ENCODE assay signal across 21 cellular contexts in the genomic region with DNA sequence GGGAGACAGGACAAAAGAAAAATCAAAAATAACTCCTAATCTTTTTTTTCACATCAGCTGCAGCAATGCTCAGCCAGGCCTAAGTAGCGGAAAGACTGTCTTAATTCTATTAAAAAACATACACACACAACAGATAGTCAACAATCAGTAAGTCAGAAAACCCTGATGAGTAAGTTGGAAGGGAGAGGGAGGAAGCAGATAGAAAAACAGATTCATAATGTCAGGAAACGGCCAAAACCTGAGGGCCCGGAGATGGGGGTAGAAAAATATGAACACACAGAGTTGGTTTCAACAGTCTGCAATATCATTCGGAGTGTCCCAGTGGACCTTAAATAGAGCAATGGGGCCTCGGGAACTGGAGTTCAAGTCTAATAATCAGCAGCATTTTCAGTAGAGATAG. TPM values are rescaled to one million over a fixed set of nuclear protein-coding genes. Genes with fewer than 3 reads are reported as not detected.
DNase-seq lines count a peak whose midpoint lies in the region; ATAC-seq, FAIRE-seq and TF ChIP-seq lines count a peak whose summit lies in the region.
"Had no signal": no experiment of that assay in that cellular context is flagged by ENCODE, and none has a peak within 500 bp of the region (broad histone marks: within the 10 kb centered on the region; RNA-seq: fewer than 3 reads in every experiment).

No MANE protein-coding gene starts in this region.

- TF ChIP-seq POLR2A in heart left ventricle (IDR thresholded peaks at IDR 0.05): no peak
- no peak for TF ChIP-seq POLR2A in right lobe of liver (IDR thresholded peaks at IDR 0.05)
- no peak for TF ChIP-seq POLR2A in HepG2 (IDR thresholded peaks at IDR 0.05; ENCODE audit: insufficient read depth in 1 of 2, low read depth in 2 of 2, low read length in 2 of 2)

- CTCF ChIA-PET in HepG2 (lab: Yijun Ruan, JAX; ENCODE audit: low intra/inter-chr PET ratio, low total read pairs): no interaction called here

- no peaks in the 10 kb centered on the region for H3K27me3 ChIP-seq in heart left ventricle
- H3K27me3 ChIP-seq in right lobe of liver: no peaks in the 10 kb centered on the region
- H3K27me3 ChIP-seq in HepG2 (ENCODE audit: control insufficient read depth in 1 of 2, insufficient read depth in 2 of 2, low read length in 2 of 2): 0 out of 5 replicates have a peak, but pooled peaks cover 0 to 4% of the 10 kb centered on the region in 2 experiments
- H3K27me3 ChIP-seq: BLaER1 had no signal

- H3K9me3 Mint-ChIP-seq in glutamatergic neuron (ENCODE audit: unreplicated experiment): peaks cover 7% of the 10 kb centered on the region
- H3K9me3 Mint-ChIP-seq: GM23338 had no signal

- peak overlapping the region; percentile 81 for H3K27ac Mint-ChIP-seq in glutamatergic neuron (ENCODE audit: unreplicated experiment)
- H3K27ac Mint-ChIP-seq: CD14-positive monocyte; CD4-positive, alpha-beta memory T cell; GM23338 had no signal

- BruUV-seq in HepG2 (replicated peaks; lab: Mats Ljungman, UMichigan): no TSS peak

- peaks cover 4% of the 10 kb centered on the region for H3K36me3 Mint-ChIP-seq in glutamatergic neuron (ENCODE audit: unreplicated experiment)
- H3K36me3 Mint-ChIP-seq: CD14-positive monocyte; CD4-positive, alpha-beta memory T cell had no signal

- intact Hi-C loops in heart left ventricle (cut with DNase I): loop anchor here in 4 of 10 donors (5.0 to 10.0 kb wide), 2 partner anchors 46 to 62 kb away; no protein-coding TSS in a partner anchor
- intact Hi-C loops in left cardiac atrium (cut with DNase I): loop anchor here in 1 of 2 donors (10.0 kb wide), 1 partner anchor 48 kb away; no protein-coding TSS in a partner anchor
- intact Hi-C loops in right lobe of liver (cut with DNase I): no loop called here
- intact Hi-C loops in HepG2 (cut with micrococcal nuclease; ENCODE audit: unreplicated experiment): no loop called here

- H3K4me2 ChIP-seq in HepG2 (ENCODE audit: low read depth, low read length): no peak overlapping the region
- H3K4me2 ChIP-seq: BLaER1, GM23338 had no signal

- no peaks in the 10 kb centered on the region for H3K36me3 ChIP-seq in heart left ventricle
- H3K36me3 ChIP-seq in right lobe of liver: no peaks in the 10 kb centered on the region
- no peaks in the 10 kb centered on the region for H3K36me3 ChIP-seq in HepG2 (replicated peaks in 1 of 2; ENCODE audit: control insufficient read depth in 1 of 2, insufficient read depth in 2 of 2, low read length in 2 of 2)
- H3K36me3 ChIP-seq: BLaER1 had no signal

- H3K27ac ChIP-seq in heart left ventricle (peak overlapping the region in 7 of 12 donors; percentile 5 to 61 (median 46)), right lobe of liver (no peak overlapping the region), HepG2 (ENCODE audit: extremely low read length, insufficient read depth, low read length) (no peak overlapping the region)
- H3K27ac ChIP-seq: BLaER1, HL-60 had no signal

- no peaks in the 10 kb centered on the region for H3K27me3 Mint-ChIP-seq in glutamatergic neuron (ENCODE audit: unreplicated experiment)

- TF ChIP-seq RAD21 in HepG2 (CRISPR knock-in tag; IDR thresholded peaks at IDR 0.05): no peak

- POLR2A ChIA-PET in HepG2 (lab: Yijun Ruan, JAX): no interaction called here

- no peaks in the 10 kb centered on the region for H4K20me1 ChIP-seq in HepG2 (ENCODE audit: insufficient read depth, low read length)
- H4K20me1 ChIP-seq: BLaER1 had no signal

- DNase-seq in heart left ventricle: no peak
- no peak for DNase-seq in left cardiac atrium
- no peak for DNase-seq in right lobe of liver
- DNase-seq in HepG2 (ENCODE audit: low spot score): no peak
- no peak for DNase-seq in glutamatergic neuron
- DNase-seq in SKM-1 treated with dmso at 0.1 percent for 144 hours (lab: John Stamatoyannopoulos, UW; ENCODE audit: unreplicated experiment): no peak
- DNase-seq: 8988T; CD4-positive, alpha-beta memory T cell; DMS153; DMS79; GDM1; HCEC 1CT had no signal

- H2AFZ ChIP-seq in HepG2 (ENCODE audit: low read length): no peak overlapping the region
- H2AFZ ChIP-seq: GM23338 had no signal

- FAIRE-seq in HepG2 (lab: Jason Lieb, UNC): no peak
- FAIRE-seq: H54, HTR-8/SVneo had no signal

- no peaks in the 10 kb centered on the region for H3K79me2 ChIP-seq in HepG2 (ENCODE audit: insufficient read depth, low read length)

- ATAC-seq in heart left ventricle (no peak), left cardiac atrium (no peak), right lobe of liver (peak; percentile 26 to 49 (median 40)), HepG2 (no peak), HG03039 (IDR thresholded peaks at IDR 0.05; ENCODE audit: unreplicated experiment) (no peak)
- ATAC-seq: GM23338 had no signal

- no peak for TF ChIP-seq EP300 in HepG2 (IDR thresholded peaks at IDR 0.05; ENCODE audit: low read depth in 2 of 2, low read length in 2 of 2)
- no peak for TF ChIP-seq EP300 in HepG2 (CRISPR knock-in tag; IDR thresholded peaks at IDR 0.05; ENCODE audit: borderline replicate concordance)

- WGBS in heart left ventricle, 4 donors: 40 to 45% (median 43%) methylated on average over 5 of the region's 5 CpGs
- WGBS in right lobe of liver (ENCODE audit: insufficient coverage, low coverage, low lambda C conversion rate, missing lambda C conversion rate): 48% methylated on average over 5 of the region's 5 CpGs
- WGBS in HepG2 (ENCODE audit: low lambda C conversion rate): 39% methylated on average over 5 of the region's 5 CpGs

- H3K4me3 Mint-ChIP-seq in glutamatergic neuron (ENCODE audit: unreplicated experiment): peak overlapping the region; percentile 58
- H3K4me3 Mint-ChIP-seq: CD14-positive monocyte; CD4-positive, alpha-beta memory T cell; GM23338 had no signal

- no peak overlapping the region for H3K9ac ChIP-seq in HepG2 (ENCODE audit: insufficient read depth, low read depth, low read length)
- H3K9ac ChIP-seq: BLaER1 had no signal

- H3K4me3 ChIP-seq in heart left ventricle (no peak overlapping the region), right lobe of liver (no peak overlapping the region), HepG2 (replicated peaks in 1 of 3; ENCODE audit: insufficient read depth in 1 of 3, low read depth in 2 of 3, low read length in 3 of 3) (no peak overlapping the region)
- H3K4me3 ChIP-seq: BLaER1, GM23338 had no signal

- peaks cover 45% of the 10 kb centered on the region for H3K4me1 Mint-ChIP-seq in glutamatergic neuron (ENCODE audit: low read depth, unreplicated experiment)
- H3K4me1 Mint-ChIP-seq: CD14-positive monocyte had no signal

- in situ Hi-C loops in HepG2 (cut with HindIII; ENCODE audit: extremely low pct_ligation_motif_present, low pct_unique_long_range_greater_than_20kb): no loop called here

- H3K4me1 ChIP-seq in heart left ventricle (peaks cover 3 to 78% (median 36%) of the 10 kb centered on the region in 12 donors), right lobe of liver (no peaks in the 10 kb centered on the region), HepG2 (ENCODE audit: insufficient read depth, low read length) (no peaks in the 10 kb centered on the region)
- H3K4me1 ChIP-seq: BLaER1 had no signal

- H3K9me3 ChIP-seq in heart left ventricle: no peaks in the 10 kb centered on the region
- H3K9me3 ChIP-seq in right lobe of liver: no peaks in the 10 kb centered on the region
- H3K9me3 ChIP-seq in HepG2 (ENCODE audit: low read length): no peaks in the 10 kb centered on the region
- H3K9me3 ChIP-seq: BLaER1 had no signal

- TF ChIP-seq CTCF in heart left ventricle (IDR thresholded peaks at IDR 0.05) (no peak), right lobe of liver (IDR thresholded peaks at IDR 0.05) (no peak), HepG2 (CRISPR knock-in tag; IDR thresholded peaks at IDR 0.05) (no peak), glutamatergic neuron (IDR thresholded peaks at IDR 0.05; ENCODE audit: partially characterized antibody, unreplicated experiment) (no peak)

RNA-seq across cellular contexts. Expression of a gene that starts 14.8 kb away (rescaled TPM):
- total RNA-seq in heart left ventricle (1 to 10 TPM in 1 of 9 donors, under 1 TPM in 5, not detected in 3; 0.07 to 1.1 (median 0.35) TPM), left cardiac atrium (under 1 TPM in 1 of 2 donors, not detected in 1; 0.12 TPM), right lobe of liver (under 1 TPM in 5 of 6 experiments, not detected in 1; 0.06 to 0.71 (median 0.13) TPM), HepG2 (2016; rRNA removed; fragmentation: Illumina TruSeq; extraction: Trizol) (not detected in 2 replicates), glutamatergic neuron (ENCODE audit: unreplicated experiment) (29.0 TPM)
- polyA plus RNA-seq in heart left ventricle (under 1 TPM; 0.08 to 0.14 TPM), HepG2 (2011; rRNA removed) (not detected in 2 replicates)
- not detected in 2 replicates for total RNA-seq in HepG2 (2016; cell fraction: cytosol; rRNA removed; fragmentation: Illumina TruSeq; extraction: Trizol; ENCODE audit: low read depth)
- not detected in 2 replicates for total RNA-seq in HepG2 (2016; cell fraction: insoluble cytoplasmic fraction; rRNA removed; fragmentation: Illumina TruSeq; extraction: Trizol)
- not detected in 2 replicates for total RNA-seq in HepG2 (2016; cell fraction: membrane; rRNA removed; fragmentation: Illumina TruSeq; extraction: Trizol)
- total RNA-seq in HepG2 (2016; cell fraction: nucleus; rRNA removed; fragmentation: Illumina TruSeq; extraction: Trizol): not detected in 2 replicates
- polyA plus RNA-seq in HepG2 (2011; cell fraction: cytosol; rRNA removed): not detected in 2 replicates
- not detected in 2 replicates for polyA plus RNA-seq in HepG2 (2011; cell fraction: nucleus; rRNA removed)
- polyA plus RNA-seq in HepG2 (2012): not detected in 2 replicates
- polyA plus RNA-seq in HepG2 (2016; cell fraction: cytosol; fragmentation: Illumina TruSeq; extraction: Trizol; ENCODE audit: low read depth): not detected in 2 replicates
- polyA plus RNA-seq in HepG2 (2016; cell fraction: insoluble cytoplasmic fraction; fragmentation: Illumina TruSeq; extraction: Trizol; ENCODE audit: low read depth): not detected in 2 replicates
- not detected in 2 replicates for polyA plus RNA-seq in HepG2 (2016; cell fraction: membrane; fragmentation: Illumina TruSeq; extraction: Trizol; ENCODE audit: low read depth)
- polyA plus RNA-seq in HepG2 (2016; cell fraction: nucleus; fragmentation: Illumina TruSeq; extraction: Trizol; ENCODE audit: insufficient read depth, low read depth): not detected in 2 replicates
- polyA minus RNA-seq in HepG2 (2011; rRNA and poly(A)+ RNA removed; ENCODE audit: low replicate concordance): not detected in 2 replicates
- not detected in 2 replicates for polyA minus RNA-seq in HepG2 (2011; cell fraction: cytosol; rRNA and poly(A)+ RNA removed)
- polyA minus RNA-seq in HepG2 (2011; cell fraction: nucleus; rRNA and poly(A)+ RNA removed): not detected in 2 replicates
- total RNA-seq: CD4-positive, alpha-beta memory T cell had no signal
- polyA plus RNA-seq: AG04450; CD14-positive monocyte; CD4-positive, alpha-beta memory T cell had no signal

RNA-seq across cellular contexts. Expression of a gene that starts 40.5 kb away (rescaled TPM):
- total RNA-seq in heart left ventricle (10 to 100 TPM in 4 of 9 donors, 1 to 10 TPM in 5; 5.7 to 63.3 (median 9.9) TPM), left cardiac atrium (10 to 100 TPM; 20.2 to 21.6 TPM), right lobe of liver (1 to 10 TPM; 1.1 to 3.6 (median 2.1) TPM), HepG2 (2016; rRNA removed; fragmentation: Illumina TruSeq; extraction: Trizol) (not detected in 2 replicates), glutamatergic neuron (ENCODE audit: unreplicated experiment) (0.37 TPM)
- polyA plus RNA-seq in heart left ventricle (1 to 10 TPM; 1.1 to 8.9 TPM), HepG2 (2011; rRNA removed) (not detected in 2 replicates)
- not detected in 2 replicates for total RNA-seq in HepG2 (2016; cell fraction: cytosol; rRNA removed; fragmentation: Illumina TruSeq; extraction: Trizol; ENCODE audit: low read depth)
- not detected in 2 replicates for total RNA-seq in HepG2 (2016; cell fraction: insoluble cytoplasmic fraction; rRNA removed; fragmentation: Illumina TruSeq; extraction: Trizol)
- not detected in 2 replicates for total RNA-seq in HepG2 (2016; cell fraction: membrane; rRNA removed; fragmentation: Illumina TruSeq; extraction: Trizol)
- not detected in 2 replicates for total RNA-seq in HepG2 (2016; cell fraction: nucleus; rRNA removed; fragmentation: Illumina TruSeq; extraction: Trizol)
- not detected in 2 replicates for polyA plus RNA-seq in HepG2 (2011; cell fraction: cytosol; rRNA removed)
- polyA plus RNA-seq in HepG2 (2011; cell fraction: nucleus; rRNA removed): not detected in 2 replicates
- polyA plus RNA-seq in HepG2 (2012): not detected in 2 replicates
- not detected in 2 replicates for polyA plus RNA-seq in HepG2 (2016; cell fraction: cytosol; fragmentation: Illumina TruSeq; extraction: Trizol; ENCODE audit: low read depth)
- not detected in 2 replicates for polyA plus RNA-seq in HepG2 (2016; cell fraction: insoluble cytoplasmic fraction; fragmentation: Illumina TruSeq; extraction: Trizol; ENCODE audit: low read depth)
- polyA plus RNA-seq in HepG2 (2016; cell fraction: membrane; fragmentation: Illumina TruSeq; extraction: Trizol; ENCODE audit: low read depth): not detected in 2 replicates
- polyA plus RNA-seq in HepG2 (2016; cell fraction: nucleus; fragmentation: Illumina TruSeq; extraction: Trizol; ENCODE audit: insufficient read depth, low read depth): not detected in 2 replicates
- 0.05 TPM in 1 of 2 replicates, not detected in the other for polyA minus RNA-seq in HepG2 (2011; rRNA and poly(A)+ RNA removed; ENCODE audit: low replicate concordance)
- polyA minus RNA-seq in HepG2 (2011; cell fraction: cytosol; rRNA and poly(A)+ RNA removed): not detected in 2 replicates
- polyA minus RNA-seq in HepG2 (2011; cell fraction: nucleus; rRNA and poly(A)+ RNA removed): not detected in 2 replicates
- total RNA-seq: CD4-positive, alpha-beta memory T cell; Daoy had no signal
- polyA plus RNA-seq: AG04450; CD14-positive monocyte; CD4-positive, alpha-beta memory T cell; GM23338 had no signal

Comparison
In these comparisons a context has a peak if more than half of its experiments do, and no peak if none do; other contexts are left out.
1. ATAC-seq: peak in right lobe of liver (4 of 4); none in heart left ventricle (0 of 4), left cardiac atrium (0 of 2), HepG2 (single experiment) and HG03039 (single experiment).
2. H3K27ac ChIP-seq: peak in heart left ventricle (7 of 12); none in right lobe of liver (0 of 3) and HepG2 (single experiment).
3. RNA of a gene that starts 14.8 kb away (total RNA-seq): 29.0 TPM in glutamatergic neuron (single experiment); 0.07 to 1.1 TPM in heart left ventricle, 0.06 to 0.71 TPM in right lobe of liver, 0.12 TPM in left cardiac atrium and not detected in HepG2; every median in the first group is over 10 times any median in the second.